Comparison of ENCODE assay signal across 16 cellular contexts in the genomic region with DNA sequence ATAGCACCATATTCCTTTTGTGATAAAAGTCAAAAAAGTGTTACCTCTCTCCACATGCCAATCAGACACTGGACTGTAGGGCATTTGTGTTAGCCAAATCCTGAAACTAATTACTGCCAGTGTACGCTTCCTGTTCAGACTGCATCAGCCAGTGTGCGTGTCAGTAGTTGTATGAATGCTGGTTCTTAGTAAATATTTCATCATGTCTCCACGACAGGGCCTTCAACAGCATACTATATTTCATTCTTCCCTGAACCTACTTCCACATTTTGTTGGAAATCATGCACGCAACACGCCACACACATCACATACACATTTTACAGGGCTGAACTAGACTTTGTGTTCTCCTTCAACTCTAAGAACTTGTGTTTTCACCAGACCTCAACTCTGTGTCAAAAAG.
DNase-seq lines count a peak whose midpoint lies in the region; ATAC-seq lines count a peak whose summit lies in the region.
"Had no signal": no experiment of that assay in that cellular context is flagged by ENCODE, and none has a peak within 500 bp of the region (broad histone marks: within the 10 kb centered on the region; RNA-seq: fewer than 3 reads in every experiment).

No MANE protein-coding gene starts in this region.

- DNase-seq in Right ventricle myocardium superior, result no peak
- no peak for DNase-seq in Right ventricle myocardium inferior (ENCODE audit: missing footprints)
- DNase-seq in NCI-H774 (lab: John Stamatoyannopoulos, UW), result peak; percentile 11
- DNase-seq in sciatic nerve (ENCODE audit: low spot score), result no peak
- no peak for DNase-seq in DMS79 treated with DMSO at 0.1 percent for 48 hours (lab: John Stamatoyannopoulos, UW)
- DNase-seq: activated CD8-positive, alpha-beta T cell treated with anti-CD3 and anti-CD28 coated beads, Interleukin-2, amount 10 ng/mL, durations not matched to agents 7 days and 5 days; CD4-positive, alpha-beta memory T cell; immature natural killer cell; NCI-H524 treated with DMSO at 0.1 percent for 48 hours; PC-9; stimulated activated CD4-positive, alpha-beta T cell treated with anti-CD3 and anti-CD28 coated beads, Interleukin-15, amount 100 ng/mL, for 24 hours; stimulated activated naive CD4-positive, alpha-beta T cell treated with Interleukin-2 at 50 U/mL for 16 hours; transverse colon had no signal

- intact Hi-C loops in Right ventricle myocardium superior (cut with DNase I), result loop anchor here (10.0 kb wide), 1 partner anchor 79 kb away; a partner anchor contains a TSS
- intact Hi-C loops in Right ventricle myocardium inferior (cut with DNase I), result no loop called here
- intact Hi-C loops in sciatic nerve (cut with DNase I), result no loop called here

- ATAC-seq in Right ventricle myocardium superior (ENCODE audit: poor library complexity) (peak; percentile 33), Right ventricle myocardium inferior (no peak), esophagus mucosa (peak; percentile 28), sciatic nerve (peak; percentile 32), HG03460 (IDR thresholded peaks at IDR 0.05; ENCODE audit: unreplicated experiment) (no peak), HG02852 (IDR thresholded peaks at IDR 0.05; ENCODE audit: unreplicated experiment) (no peak)
- ATAC-seq: activated CD8-positive, alpha-beta T cell treated with anti-CD3 and anti-CD28 coated beads, Interleukin-2, amount 10 ng/mL, durations not matched to agents 7 days and 5 days had no signal

Comparison
In these comparisons a context has a peak if more than half of its experiments do, and no peak if none do; other contexts are left out.
1. ATAC-seq: peak in Right ventricle myocardium superior (single experiment), esophagus mucosa (single experiment) and sciatic nerve (single experiment); none in Right ventricle myocardium inferior (single experiment), HG03460 (single experiment) and HG02852 (single experiment).